15 cellular contexts compared by ENCODE assay signal in genomic region chr20:5061209-5061608, GRCh38.
DNase-seq lines count a peak whose midpoint lies in the region; ATAC-seq and TF ChIP-seq lines count a peak whose summit lies in the region.
"Had no signal": no experiment of that assay in that cellular context is flagged by ENCODE, and none has a peak within 500 bp of the region (broad histone marks: within the 10 kb centered on the region; RNA-seq: fewer than 3 reads in every experiment).

No MANE protein-coding gene starts in this region.

- peak overlapping the region; percentile 29 for H3K27ac Mint-ChIP-seq in stimulated activated effector memory CD8-positive, alpha-beta T cell treated with anti-CD3 and anti-CD28 coated beads, Interleukin-12 subunit alpha, Interleukin-12 subunit beta, amount 100 ng/mL, for 72 hours
- H3K27ac Mint-ChIP-seq: activated CD4-positive, alpha-beta T cell treated with anti-CD3 and anti-CD28 coated beads, Interleukin-2, amount 10 ng/mL, durations not matched to agents 7 days and 5 days; CD4-positive, alpha-beta memory T cell had no signal

- no peak for ATAC-seq in stimulated activated effector memory CD8-positive, alpha-beta T cell treated with anti-CD3 and anti-CD28 coated beads, Interleukin-12 subunit alpha, Interleukin-12 subunit beta, amount 100 ng/mL, for 72 hours
- no peak for ATAC-seq in GM18868 (IDR thresholded peaks at IDR 0.05; ENCODE audit: unreplicated experiment)
- ATAC-seq in stimulated activated naive CD8-positive, alpha-beta T cell treated with anti-CD3 and anti-CD28 coated beads, Interleukin-15, Interleukin-2, amounts not matched to agents 100 U/mL and 50 U/mL, for 24 hours = no peak

- H3K27ac ChIP-seq in RWPE1 = peak overlapping the region; percentile 76
- H3K27ac ChIP-seq: 22Rv1 had no signal

- H3K4me3 ChIP-seq in foreskin fibroblast (ENCODE audit: low read depth in 1 of 2, low read length in 2 of 2) = no peak overlapping the region
- H3K4me3 ChIP-seq: lung had no signal

- H3K9me3 Mint-ChIP-seq in stimulated activated effector memory CD8-positive, alpha-beta T cell treated with anti-CD3 and anti-CD28 coated beads, Interleukin-12 subunit alpha, Interleukin-12 subunit beta, amount 100 ng/mL, for 72 hours = no peaks in the 10 kb centered on the region
- H3K9me3 Mint-ChIP-seq: CD4-positive, alpha-beta memory T cell had no signal

- H3K4me1 Mint-ChIP-seq in stimulated activated effector memory CD8-positive, alpha-beta T cell treated with anti-CD3 and anti-CD28 coated beads, Interleukin-12 subunit alpha, Interleukin-12 subunit beta, amount 100 ng/mL, for 72 hours = peaks cover 17% of the 10 kb centered on the region

- CTCF ChIA-PET in RWPE1 (lab: Yijun Ruan, JAX) = no interaction called here

- no peak for TF ChIP-seq CTCF in RWPE1 (conservative IDR thresholded peaks at IDR 0.05; ENCODE audit: low read depth)
- no peak for TF ChIP-seq CTCF in foreskin fibroblast (IDR thresholded peaks at IDR 0.05; ENCODE audit: low read depth, low read length)

- DNase-seq in DMS53 (lab: John Stamatoyannopoulos, UW) = peak; percentile 35
- DNase-seq in DMS53 treated with DMSO at 0.1 percent for 48 hours (lab: John Stamatoyannopoulos, UW; ENCODE audit: unreplicated experiment) = no peak
- peak; percentile 92 for DNase-seq in RWPE1 (ENCODE audit: low spot score)
- peak; percentile 3 to 14 for DNase-seq in foreskin fibroblast
- no peak for DNase-seq in stimulated activated effector memory CD8-positive, alpha-beta T cell treated with anti-CD3 and anti-CD28 coated beads, Interleukin-12 subunit alpha, Interleukin-12 subunit beta, amount 100 ng/mL, for 72 hours (ENCODE audit: low spot score in 2 of 2)
- no peak for DNase-seq in NCI-H187 (lab: John Stamatoyannopoulos, UW)
- no peak for DNase-seq in stimulated activated naive CD8-positive, alpha-beta T cell treated with anti-CD3 and anti-CD28 coated beads, Interleukin-15, Interleukin-2, amounts not matched to agents 100 U/mL and 50 U/mL, for 24 hours
- DNase-seq: activated CD4-positive, alpha-beta T cell treated with anti-CD3 and anti-CD28 coated beads, Interleukin-2, amount 10 ng/mL, durations not matched to agents 7 days and 5 days; activated T-cell treated with anti-CD3 and anti-CD28 coated beads, Interleukin-2, amount 50 U/mL, for 48 hours; amygdala; CD4-positive, alpha-beta memory T cell; T1000 had no signal

- POLR2A ChIA-PET in RWPE1 (lab: Yijun Ruan, JAX; ENCODE audit: low non-redundant PET) = no interaction called here

- H3K36me3 Mint-ChIP-seq in stimulated activated effector memory CD8-positive, alpha-beta T cell treated with anti-CD3 and anti-CD28 coated beads, Interleukin-12 subunit alpha, Interleukin-12 subunit beta, amount 100 ng/mL, for 72 hours = no peaks in the 10 kb centered on the region
- H3K36me3 Mint-ChIP-seq: CD4-positive, alpha-beta memory T cell had no signal

- H3K4me3 Mint-ChIP-seq in stimulated activated effector memory CD8-positive, alpha-beta T cell treated with anti-CD3 and anti-CD28 coated beads, Interleukin-12 subunit alpha, Interleukin-12 subunit beta, amount 100 ng/mL, for 72 hours = no peak overlapping the region
- H3K4me3 Mint-ChIP-seq: activated CD4-positive, alpha-beta T cell treated with anti-CD3 and anti-CD28 coated beads, Interleukin-2, amount 10 ng/mL, durations not matched to agents 7 days and 5 days; CD4-positive, alpha-beta memory T cell had no signal

Comparison
In these comparisons a context has a peak if more than half of its experiments do, and no peak if none do; other contexts are left out.
1. DNase-seq: peak in DMS53 (single experiment), RWPE1 (single experiment) and foreskin fibroblast (2 of 2); none in DMS53 treated with DMSO at 0.1 percent for 48 hours (single experiment), stimulated activated effector memory CD8-positive, alpha-beta T cell treated with anti-CD3 and anti-CD28 coated beads, Interleukin-12 subunit alpha, Interleukin-12 subunit beta, amount 100 ng/mL, for 72 hours (0 of 2), NCI-H187 (0 of 2) and stimulated activated naive CD8-positive, alpha-beta T cell treated with anti-CD3 and anti-CD28 coated beads, Interleukin-15, Interleukin-2, amounts not matched to agents 100 U/mL and 50 U/mL, for 24 hours (single experiment).